ENCODE assay signal across 1 cellular context in genomic region chr6:41009669-41010068, GRCh38.
TF ChIP-seq lines count a peak whose summit lies in the region.

No MANE protein-coding gene starts in this region.

TF ChIP-seq in HepG2, 621 proteins besides CTCF, POLR2A, EP300 and RAD21:
- TF ChIP-seq HNRNPK (IDR thresholded peaks at IDR 0.05; ENCODE audit: low read depth, low read length, poor library complexity, severe bottlenecking) (peak; percentile 53), ZNF629 (CRISPR knock-in tag; conservative IDR thresholded peaks at IDR 0.05) (peak; percentile 74; the same call in 1 of the 2 replicates)
- TF ChIP-seq, protein P1, sequence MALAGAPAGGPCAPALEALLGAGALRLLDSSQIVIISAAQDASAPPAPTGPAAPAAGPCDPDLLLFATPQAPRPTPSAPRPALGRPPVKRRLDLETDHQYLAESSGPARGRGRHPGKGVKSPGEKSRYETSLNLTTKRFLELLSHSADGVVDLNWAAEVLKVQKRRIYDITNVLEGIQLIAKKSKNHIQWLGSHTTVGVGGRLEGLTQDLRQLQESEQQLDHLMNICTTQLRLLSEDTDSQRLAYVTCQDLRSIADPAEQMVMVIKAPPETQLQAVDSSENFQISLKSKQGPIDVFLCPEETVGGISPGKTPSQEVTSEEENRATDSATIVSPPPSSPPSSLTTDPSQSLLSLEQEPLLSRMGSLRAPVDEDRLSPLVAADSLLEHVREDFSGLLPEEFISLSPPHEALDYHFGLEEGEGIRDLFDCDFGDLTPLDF (CRISPR knock-in tag; IDR thresholded peaks at IDR 0.05): no peak
TF ChIP-seq in HepG2: peak in this region for 2.
